1 cellular context compared by ENCODE assay signal in the genomic region with DNA sequence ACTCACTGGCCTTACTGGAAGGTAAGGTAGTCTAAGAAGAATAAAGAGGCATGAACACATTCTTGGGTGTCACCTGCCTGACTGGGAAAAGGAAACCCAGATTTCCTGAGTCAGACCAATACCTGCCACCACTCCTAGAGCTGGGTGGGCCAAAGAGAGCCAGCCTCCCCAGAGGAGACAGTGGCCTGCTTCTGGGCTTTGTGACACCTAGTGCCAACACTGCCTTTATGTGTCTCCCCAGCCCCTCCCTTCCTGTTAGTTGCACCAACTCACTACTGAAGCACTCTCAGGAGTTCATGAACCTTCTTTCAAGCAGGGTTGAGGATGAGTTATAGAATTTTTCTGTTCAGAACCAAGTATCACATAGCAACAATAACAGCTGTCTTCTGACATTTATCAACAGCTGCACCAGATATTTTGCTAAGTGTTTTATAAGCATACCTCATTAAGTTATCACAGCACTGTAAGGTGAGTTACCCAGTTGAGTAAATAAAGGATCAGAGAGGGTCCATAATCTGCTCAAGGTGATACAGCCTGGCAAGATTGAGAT.
TF ChIP-seq lines count a peak whose summit lies in the region.

No MANE protein-coding gene starts in this region.

TF ChIP-seq in IMR-90, 13 proteins besides CTCF, POLR2A, EP300 and RAD21 (continued from another document):
- TF ChIP-seq, protein P1, sequence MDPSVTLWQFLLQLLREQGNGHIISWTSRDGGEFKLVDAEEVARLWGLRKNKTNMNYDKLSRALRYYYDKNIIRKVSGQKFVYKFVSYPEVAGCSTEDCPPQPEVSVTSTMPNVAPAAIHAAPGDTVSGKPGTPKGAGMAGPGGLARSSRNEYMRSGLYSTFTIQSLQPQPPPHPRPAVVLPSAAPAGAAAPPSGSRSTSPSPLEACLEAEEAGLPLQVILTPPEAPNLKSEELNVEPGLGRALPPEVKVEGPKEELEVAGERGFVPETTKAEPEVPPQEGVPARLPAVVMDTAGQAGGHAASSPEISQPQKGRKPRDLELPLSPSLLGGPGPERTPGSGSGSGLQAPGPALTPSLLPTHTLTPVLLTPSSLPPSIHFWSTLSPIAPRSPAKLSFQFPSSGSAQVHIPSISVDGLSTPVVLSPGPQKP (IDR thresholded peaks at IDR 0.05; ENCODE audit: borderline replicate concordance, low read depth, low read length), result no peak
- TF ChIP-seq FOS (IDR thresholded peaks at IDR 0.05; ENCODE audit: low read depth, low read length) (no peak), MXI1 (IDR thresholded peaks at IDR 0.05; ENCODE audit: borderline replicate concordance, low read depth, low read length) (no peak)
